Comparison of ENCODE assay signal across 26 cellular contexts in genomic region chr7:6154542-6155404, GRCh38.
"Had no signal": no experiment of that assay in that cellular context is flagged by ENCODE, and none has a peak within 500 bp of the region (broad histone marks: within the 10 kb centered on the region; RNA-seq: fewer than 3 reads in every experiment).

No MANE protein-coding gene starts in this region.

- H3K9me3 Mint-ChIP-seq: activated naive CD4-positive, alpha-beta T cell treated with anti-CD3 and anti-CD28 coated beads, Interleukin-2, amount 10 ng/mL, durations not matched to agents 7 days and 5 days; activated T-cell treated with anti-CD3 and anti-CD28 coated beads, Interleukin-2, amount 50 U/mL, for 24 hours; endodermal cell; naive thymus-derived CD8-positive, alpha-beta T cell; T-helper 2 cell treated with Interferon-gamma antibody and Interleukin-4, amounts not matched to agents 5 μg/mL and 100 μg/mL, for 36 hours had no signal

- H3K27ac ChIP-seq: body of pancreas, dorsolateral prefrontal cortex, epithelial cell of prostate, heart left ventricle, tibial nerve, VCaP had no signal

- ATAC-seq: body of pancreas; left colon; naive thymus-derived CD8-positive, alpha-beta T cell had no signal

- H3K4me1 Mint-ChIP-seq: activated naive CD4-positive, alpha-beta T cell treated with anti-CD3 and anti-CD28 coated beads, Interleukin-2, amount 10 ng/mL, durations not matched to agents 7 days and 5 days; endodermal cell; naive thymus-derived CD8-positive, alpha-beta T cell had no signal

- H3K4me3 ChIP-seq: body of pancreas, dorsolateral prefrontal cortex, heart left ventricle, lung, tibial nerve had no signal

- H3K9me3 ChIP-seq: body of pancreas, heart left ventricle, tibial nerve had no signal

- H3K4me3 Mint-ChIP-seq: activated naive CD4-positive, alpha-beta T cell treated with anti-CD3 and anti-CD28 coated beads, Interleukin-2, amount 10 ng/mL, durations not matched to agents 7 days and 5 days; activated T-cell treated with anti-CD3 and anti-CD28 coated beads, Interleukin-2, amount 50 U/mL, for 24 hours; endodermal cell; T-helper 2 cell treated with Interferon-gamma antibody and Interleukin-4, amounts not matched to agents 5 μg/mL and 100 μg/mL, for 36 hours had no signal

- H3K27ac Mint-ChIP-seq: activated naive CD4-positive, alpha-beta T cell treated with anti-CD3 and anti-CD28 coated beads, Interleukin-2, amount 10 ng/mL, durations not matched to agents 7 days and 5 days; activated T-cell treated with anti-CD3 and anti-CD28 coated beads, Interleukin-2, amount 50 U/mL, for 24 hours; endodermal cell; progenitor cell of endocrine pancreas; T-helper 2 cell treated with Interferon-gamma antibody and Interleukin-4, amounts not matched to agents 5 μg/mL and 100 μg/mL, for 36 hours had no signal

- H3K27me3 Mint-ChIP-seq: activated naive CD4-positive, alpha-beta T cell treated with anti-CD3 and anti-CD28 coated beads, Interleukin-2, amount 10 ng/mL, durations not matched to agents 7 days and 5 days; activated T-cell treated with anti-CD3 and anti-CD28 coated beads, Interleukin-2, amount 50 U/mL, for 24 hours; naive thymus-derived CD8-positive, alpha-beta T cell; progenitor cell of endocrine pancreas had no signal

- H3K4me1 ChIP-seq: body of pancreas had no signal

- DNase-seq: activated CD4-positive, alpha-beta T cell treated with anti-CD3 and anti-CD28 coated beads, Interleukin-2, amount 50 U/mL, for 1 hour; activated CD4-positive, CD25-positive, alpha-beta regulatory T cell treated with anti-CD3 and anti-CD28 coated beads, Interleukin-2, amount 50 U/mL, for 72 hours; activated CD8-positive, alpha-beta memory T cell treated with anti-CD3 and anti-CD28 coated beads for 24 hours; activated CD8-positive, alpha-beta memory T cell treated with anti-CD3 and anti-CD28 coated beads, Interleukin-2, amount 50 U/mL, for 4 hours; activated naive CD4-positive, alpha-beta T cell treated with anti-CD3 and anti-CD28 coated beads, Interleukin-2, amount 10 ng/mL, durations not matched to agents 7 days and 5 days; activated T-cell treated with anti-CD3 and anti-CD28 coated beads, Interleukin-2, amount 50 U/mL, for 24 hours; anterior cingulate cortex; body of pancreas; caudate nucleus; endodermal cell; heart left ventricle; islet precursor cell; left colon; naive thymus-derived CD8-positive, alpha-beta T cell; retina; SHP77; stimulated activated CD4-positive, alpha-beta T cell treated with anti-CD3 and anti-CD28 coated beads, Interleukin-2, amount 100 ng/mL, for 48 hours; stimulated activated CD8-positive, alpha-beta memory T cell treated with anti-CD3 and anti-CD28 coated beads, Interleukin-4, amount 100 ng/mL, for 48 hours; stimulated activated naive CD4-positive, alpha-beta T cell had no signal

- H3K27me3 ChIP-seq: body of pancreas, dorsolateral prefrontal cortex, heart left ventricle, tibial nerve had no signal
